Comparison of ENCODE assay signal across 1 cellular context in genomic region chr21:43726686-43727570, GRCh38.
TF ChIP-seq lines count a peak whose summit lies in the region.

No MANE protein-coding gene starts in this region.

TF ChIP-seq in HCT116, 20 proteins besides CTCF, POLR2A, EP300 and RAD21 (continued from another document):
- TF ChIP-seq CEBPB (IDR thresholded peaks at IDR 0.05; ENCODE audit: low read depth) (no peak), REST (IDR thresholded peaks at IDR 0.05; ENCODE audit: low read depth) (no peak)
